In genomic region chr4:78517050-78517652, GRCh38 we compare ENCODE assay signal across 1 cellular context.
TF ChIP-seq lines count a peak whose summit lies in the region.

No MANE protein-coding gene starts in this region.

TF ChIP-seq in HepG2, 621 proteins besides CTCF, POLR2A, EP300 and RAD21 (continued from another document):
- TF ChIP-seq RBM22 (optimal IDR thresholded peaks at IDR 0.05; ENCODE audit: low read length) (no peak), MXD1 (CRISPR knock-in tag; IDR thresholded peaks at IDR 0.05) (no peak), TEAD2 (CRISPR knock-in tag; IDR thresholded peaks at IDR 0.05) (no peak), PHF20 (CRISPR knock-in tag; IDR thresholded peaks at IDR 0.05) (no peak), ZNF263 (CRISPR knock-in tag; IDR thresholded peaks at IDR 0.05) (no peak), ZHX1 (CRISPR knock-in tag; IDR thresholded peaks at IDR 0.05; ENCODE audit: low read depth) (no peak)
- TF ChIP-seq, protein P1, sequence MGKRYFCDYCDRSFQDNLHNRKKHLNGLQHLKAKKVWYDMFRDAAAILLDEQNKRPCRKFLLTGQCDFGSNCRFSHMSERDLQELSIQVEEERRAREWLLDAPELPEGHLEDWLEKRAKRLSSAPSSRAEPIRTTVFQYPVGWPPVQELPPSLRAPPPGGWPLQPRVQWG (CRISPR knock-in tag; IDR thresholded peaks at IDR 0.05; ENCODE audit: borderline replicate concordance, low read depth), result no peak
